Comparison of ENCODE assay signal across 8 cellular contexts in genomic region chrX:320126-320783, GRCh38. TPM values are rescaled to one million over a fixed set of nuclear protein-coding genes. Genes with fewer than 3 reads are reported as not detected.
A peak's percentile ranks its signal among the peaks of the same experiment; 100 is the strongest.
DNase-seq lines count a peak whose midpoint lies in the region; ATAC-seq lines count a peak whose summit lies in the region.

No MANE protein-coding gene starts in this region.

- peak overlapping the region; percentile 89 for H3K4me3 Mint-ChIP-seq in activated naive CD8-positive, alpha-beta T cell treated with anti-CD3 and anti-CD28 coated beads, Interleukin-2, amount 10 ng/mL, durations not matched to agents 7 days and 5 days
- H3K4me3 Mint-ChIP-seq in immature natural killer cell: peak overlapping the region; percentile 76 to 80 (median 76)
- peak overlapping the region; percentile 89 to 90 for H3K4me3 Mint-ChIP-seq in stimulated activated naive B cell treated with anti-CD40 and anti-IgM and Interleukin-4, amounts not matched to agents 10 μg/mL and 1 μg/mL and 100 μg/mL, for 72 hours

- ATAC-seq in activated naive CD8-positive, alpha-beta T cell treated with anti-CD3 and anti-CD28 coated beads, Interleukin-2, amount 10 ng/mL, durations not matched to agents 7 days and 5 days (ENCODE audit: low read depth): no peak
- no peak for ATAC-seq in stimulated activated naive B cell treated with anti-CD40 and anti-IgM and Interleukin-4, amounts not matched to agents 10 μg/mL and 1 μg/mL and 100 μg/mL, for 72 hours (replicated peaks)
- no peak for ATAC-seq in GM19395 (IDR thresholded peaks at IDR 0.05; ENCODE audit: unreplicated experiment)

- DNase-seq in HK-2 (ENCODE audit: unreplicated experiment) (peak; percentile 18), immature natural killer cell (no peak), DMS153 treated with DMSO at 0.1 percent for 48 hours (lab: John Stamatoyannopoulos, UW; ENCODE audit: unreplicated experiment) (no peak), NCI-H2107 (lab: John Stamatoyannopoulos, UW) (no peak), anterior cingulate cortex (lab: John Stamatoyannopoulos, UW) (no peak)
- DNase-seq in activated naive CD8-positive, alpha-beta T cell treated with anti-CD3 and anti-CD28 coated beads, Interleukin-2, amount 10 ng/mL, durations not matched to agents 7 days and 5 days: peak; percentile 49
- no peak for DNase-seq in stimulated activated naive B cell treated with anti-CD40 and anti-IgM and Interleukin-4, amounts not matched to agents 10 μg/mL and 1 μg/mL and 100 μg/mL, for 72 hours

- no peaks in the 10 kb centered on the region for H3K9me3 Mint-ChIP-seq in activated naive CD8-positive, alpha-beta T cell treated with anti-CD3 and anti-CD28 coated beads, Interleukin-2, amount 10 ng/mL, durations not matched to agents 7 days and 5 days
- H3K9me3 Mint-ChIP-seq in immature natural killer cell: no peaks in the 10 kb centered on the region
- H3K9me3 Mint-ChIP-seq in stimulated activated naive B cell treated with anti-CD40 and anti-IgM and Interleukin-4, amounts not matched to agents 10 μg/mL and 1 μg/mL and 100 μg/mL, for 72 hours: peaks cover 0 to 2% of the 10 kb centered on the region in 2 donors

- H3K4me1 Mint-ChIP-seq in activated naive CD8-positive, alpha-beta T cell treated with anti-CD3 and anti-CD28 coated beads, Interleukin-2, amount 10 ng/mL, durations not matched to agents 7 days and 5 days: peaks cover 25% of the 10 kb centered on the region
- peaks cover 28 to 39% of the 10 kb centered on the region in 2 donors for H3K4me1 Mint-ChIP-seq in immature natural killer cell
- H3K4me1 Mint-ChIP-seq in stimulated activated naive B cell treated with anti-CD40 and anti-IgM and Interleukin-4, amounts not matched to agents 10 μg/mL and 1 μg/mL and 100 μg/mL, for 72 hours: peaks cover 23 to 25% of the 10 kb centered on the region in 2 donors

- H3K27me3 Mint-ChIP-seq in activated naive CD8-positive, alpha-beta T cell treated with anti-CD3 and anti-CD28 coated beads, Interleukin-2, amount 10 ng/mL, durations not matched to agents 7 days and 5 days: no peaks in the 10 kb centered on the region
- H3K27me3 Mint-ChIP-seq in immature natural killer cell (ENCODE audit: low read depth in 3 of 3): peaks cover 24 to 30% (median 25%) of the 10 kb centered on the region in 3 donors
- peaks cover 5 to 7% of the 10 kb centered on the region in 2 donors for H3K27me3 Mint-ChIP-seq in stimulated activated naive B cell treated with anti-CD40 and anti-IgM and Interleukin-4, amounts not matched to agents 10 μg/mL and 1 μg/mL and 100 μg/mL, for 72 hours

- peak overlapping the region; percentile 82 for H3K27ac Mint-ChIP-seq in activated naive CD8-positive, alpha-beta T cell treated with anti-CD3 and anti-CD28 coated beads, Interleukin-2, amount 10 ng/mL, durations not matched to agents 7 days and 5 days
- H3K27ac Mint-ChIP-seq in immature natural killer cell: peak overlapping the region in 5 of 6 donors; percentile 40 to 78 (median 51)
- H3K27ac Mint-ChIP-seq in stimulated activated naive B cell treated with anti-CD40 and anti-IgM and Interleukin-4, amounts not matched to agents 10 μg/mL and 1 μg/mL and 100 μg/mL, for 72 hours: peak overlapping the region; percentile 95

- POLR2A ChIA-PET in activated naive CD8-positive, alpha-beta T cell treated with anti-CD3 and anti-CD28 coated beads, Interleukin-2, amount 10 ng/mL, durations not matched to agents 7 days and 5 days (lab: Charles Lee): no interaction called here

- peaks cover 4% of the 10 kb centered on the region for H3K36me3 Mint-ChIP-seq in activated naive CD8-positive, alpha-beta T cell treated with anti-CD3 and anti-CD28 coated beads, Interleukin-2, amount 10 ng/mL, durations not matched to agents 7 days and 5 days
- H3K36me3 Mint-ChIP-seq in immature natural killer cell: no peaks in the 10 kb centered on the region
- H3K36me3 Mint-ChIP-seq in stimulated activated naive B cell treated with anti-CD40 and anti-IgM and Interleukin-4, amounts not matched to agents 10 μg/mL and 1 μg/mL and 100 μg/mL, for 72 hours: peaks cover 4 to 8% of the 10 kb centered on the region in 2 donors

RNA-seq across cellular contexts. Expression of gene GTPBP6, which starts 1.7 kb away (rescaled TPM):
- total RNA-seq in activated naive CD8-positive, alpha-beta T cell treated with anti-CD3 and anti-CD28 coated beads, Interleukin-2, amount 10 ng/mL, durations not matched to agents 7 days and 5 days: 10 to 100 TPM; 63.1 to 64.5 TPM
- 10 to 100 TPM; 37.2 to 44.1 (median 41.4) TPM for polyA plus RNA-seq in immature natural killer cell

RNA-seq across cellular contexts. Expression of gene PLCXD1, which starts 39.1 kb away (rescaled TPM):
- 10 to 100 TPM; 57.3 to 61.2 TPM for total RNA-seq in activated naive CD8-positive, alpha-beta T cell treated with anti-CD3 and anti-CD28 coated beads, Interleukin-2, amount 10 ng/mL, durations not matched to agents 7 days and 5 days
- polyA plus RNA-seq in immature natural killer cell: 1 to 10 TPM; 1.2 to 7.5 (median 2.8) TPM

Comparison
In these comparisons a context has a peak if more than half of its experiments do, and no peak if none do; other contexts are left out.
1. DNase-seq: peak in HK-2 (single experiment) and activated naive CD8-positive, alpha-beta T cell treated with anti-CD3 and anti-CD28 coated beads, Interleukin-2, amount 10 ng/mL, durations not matched to agents 7 days and 5 days (single experiment); none in immature natural killer cell (0 of 3), stimulated activated naive B cell treated with anti-CD40 and anti-IgM and Interleukin-4, amounts not matched to agents 10 μg/mL and 1 μg/mL and 100 μg/mL, for 72 hours (single experiment), DMS153 treated with DMSO at 0.1 percent for 48 hours (single experiment), NCI-H2107 (single experiment) and anterior cingulate cortex (0 of 58).
2. Peak in every context shown above with its lines, with median percentiles within 50 percentile points of each other: H3K27ac Mint-ChIP-seq and H3K4me3 Mint-ChIP-seq.